11 cellular contexts compared by ENCODE assay signal in the genomic region with DNA sequence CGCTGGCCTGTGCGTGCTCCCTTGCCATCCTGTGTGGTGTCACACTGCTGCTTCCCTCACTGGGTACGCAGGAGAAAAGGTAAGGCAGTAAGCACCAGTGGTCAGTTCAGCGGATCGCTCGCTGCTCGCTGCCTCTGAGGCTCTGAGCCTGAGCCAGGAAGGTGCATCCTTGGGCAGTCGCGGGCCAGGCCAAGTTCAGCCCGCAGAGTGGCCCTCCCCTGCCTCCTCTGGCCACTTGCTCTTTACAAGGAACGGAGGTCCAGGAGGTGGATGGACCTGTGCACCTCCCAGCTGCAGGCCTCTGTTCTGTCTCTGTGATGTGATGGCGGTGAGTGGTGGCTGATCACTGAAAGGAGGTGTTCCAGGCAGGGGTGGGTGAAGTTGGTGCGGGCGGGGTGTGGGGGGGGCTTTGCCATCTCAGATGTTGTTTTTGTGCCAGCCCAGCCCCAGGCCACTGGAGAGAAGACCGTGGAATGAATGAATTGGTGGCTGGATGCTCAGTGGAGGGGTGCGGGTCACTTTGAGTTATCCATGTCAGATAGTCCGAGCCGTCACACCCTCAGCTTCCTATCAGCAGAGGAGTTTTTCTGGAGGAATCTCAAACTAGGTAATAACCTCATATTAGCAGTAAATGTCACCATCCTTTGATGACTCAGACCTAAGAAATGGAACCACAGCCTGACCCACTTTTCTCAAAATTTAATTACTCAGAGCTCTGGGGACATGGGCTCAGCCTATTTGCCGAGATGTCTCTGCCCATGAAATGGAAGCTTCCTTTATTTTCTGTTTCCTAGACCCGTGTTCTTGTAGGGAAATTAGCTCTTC. TPM values are rescaled to one million over a fixed set of nuclear protein-coding genes. Genes with fewer than 3 reads are reported as not detected.
DNase-seq lines count a peak whose midpoint lies in the region; ATAC-seq and TF ChIP-seq lines count a peak whose summit lies in the region.
"Had no signal": no experiment of that assay in that cellular context is flagged by ENCODE, and none has a peak within 500 bp of the region (broad histone marks: within the 10 kb centered on the region; RNA-seq: fewer than 3 reads in every experiment).

No MANE protein-coding gene starts in this region.

- H3K4me3 ChIP-seq in fibroblast of villous mesenchyme (ENCODE audit: low read depth, low read length) = peak overlapping the region; percentile 27
- H3K4me3 ChIP-seq in thoracic aorta = peak overlapping the region; percentile 18
- no peak overlapping the region for H3K4me3 ChIP-seq in lower leg skin (ENCODE audit: low read depth, poor library complexity, severe bottlenecking)

- intact Hi-C loops in lower leg skin (cut with DNase I; ENCODE audit: low total_unique reads) = no loop called here

- peak overlapping the region; percentile 22 for H3K27ac Mint-ChIP-seq in activated T-cell treated with anti-CD3 and anti-CD28 coated beads, Interleukin-2, amount 50 U/mL, for 24 hours
- H3K27ac Mint-ChIP-seq: activated B cell treated with CpG ODN at 0.5 μM for 24 hours; activated naive CD8-positive, alpha-beta T cell treated with anti-CD3 and anti-CD28 coated beads for 36 hours had no signal

- H3K36me3 ChIP-seq in thoracic aorta = no peaks in the 10 kb centered on the region

- H3K27me3 Mint-ChIP-seq in activated T-cell treated with anti-CD3 and anti-CD28 coated beads, Interleukin-2, amount 50 U/mL, for 24 hours = peaks cover under 1% of the 10 kb centered on the region
- H3K27me3 Mint-ChIP-seq: activated B cell treated with CpG ODN at 0.5 μM for 24 hours had no signal

- peaks cover 48 to 77% of the 10 kb centered on the region in 2 donors for H3K4me1 ChIP-seq in thoracic aorta (ENCODE audit: control insufficient read depth in 1 of 2, low read depth in 2 of 2)

- no peaks in the 10 kb centered on the region for H3K9me3 ChIP-seq in thoracic aorta

- ATAC-seq in thoracic aorta (ENCODE audit: insufficient number of reproducible peaks, low FRiP score, low read depth) (peak; percentile 68), HG02759 (IDR thresholded peaks at IDR 0.05; ENCODE audit: unreplicated experiment) (no peak)
- ATAC-seq: left lobe of liver had no signal

- no peaks in the 10 kb centered on the region for H3K27me3 ChIP-seq in thoracic aorta (replicated peaks; ENCODE audit: insufficient read depth)

- H3K4me1 Mint-ChIP-seq in activated T-cell treated with anti-CD3 and anti-CD28 coated beads, Interleukin-2, amount 50 U/mL, for 24 hours (ENCODE audit: low read depth) = peaks cover 6% of the 10 kb centered on the region
- H3K4me1 Mint-ChIP-seq: activated B cell treated with CpG ODN at 0.5 μM for 24 hours; activated naive CD8-positive, alpha-beta T cell treated with anti-CD3 and anti-CD28 coated beads for 36 hours had no signal

- no peak for TF ChIP-seq CTCF in fibroblast of villous mesenchyme (IDR thresholded peaks at IDR 0.05; ENCODE audit: insufficient read depth, low read depth, low read length)
- TF ChIP-seq CTCF in thoracic aorta (IDR thresholded peaks at IDR 0.05) = no peak
- no peak for TF ChIP-seq CTCF in lower leg skin (IDR thresholded peaks at IDR 0.05)

- no peak for TF ChIP-seq POLR2A in lower leg skin (IDR thresholded peaks at IDR 0.05)

- no peaks in the 10 kb centered on the region for H3K36me3 Mint-ChIP-seq in activated T-cell treated with anti-CD3 and anti-CD28 coated beads, Interleukin-2, amount 50 U/mL, for 24 hours (ENCODE audit: low read depth)
- H3K36me3 Mint-ChIP-seq: activated naive CD8-positive, alpha-beta T cell treated with anti-CD3 and anti-CD28 coated beads for 36 hours had no signal

- no peak overlapping the region for H3K4me3 Mint-ChIP-seq in activated T-cell treated with anti-CD3 and anti-CD28 coated beads, Interleukin-2, amount 50 U/mL, for 24 hours
- H3K4me3 Mint-ChIP-seq: activated B cell treated with CpG ODN at 0.5 μM for 24 hours; activated naive CD8-positive, alpha-beta T cell treated with anti-CD3 and anti-CD28 coated beads for 36 hours had no signal

- no peak for DNase-seq in activated T-cell treated with anti-CD3 and anti-CD28 coated beads, Interleukin-2, amount 50 U/mL, for 24 hours
- DNase-seq in activated T-cell treated with anti-CD3 and anti-CD28 coated beads for 4 hours (no peak), RKO (ENCODE audit: low spot score) (peak; percentile 45), fibroblast of villous mesenchyme (ENCODE audit: low read depth) (peak; percentile 80), thoracic aorta (ENCODE audit: low spot score) (no peak), COLO829 (ENCODE audit: low spot score) (no peak), lower leg skin (ENCODE audit: low spot score in 2 of 2) (no peak)
- DNase-seq: activated B cell treated with CpG ODN at 0.5 μM for 24 hours; activated naive CD8-positive, alpha-beta T cell treated with anti-CD3 and anti-CD28 coated beads for 36 hours had no signal

- H3K9me3 Mint-ChIP-seq in activated T-cell treated with anti-CD3 and anti-CD28 coated beads, Interleukin-2, amount 50 U/mL, for 24 hours = no peaks in the 10 kb centered on the region
- H3K9me3 Mint-ChIP-seq: activated B cell treated with CpG ODN at 0.5 μM for 24 hours; activated naive CD8-positive, alpha-beta T cell treated with anti-CD3 and anti-CD28 coated beads for 36 hours had no signal

- H3K27ac ChIP-seq in thoracic aorta = peak overlapping the region; percentile 50 to 70

- WGBS in lower leg skin, 2 donors = 76 to 81% methylated on average over 13 to 20 of the region's 20 CpGs

RNA-seq across cellular contexts. Expression of a gene that starts 7.3 kb away (rescaled TPM):
- total RNA-seq in fibroblast of villous mesenchyme (295 and 502 TPM in 2 replicates), thoracic aorta (100 to 1,000 TPM; 127 to 129 TPM), lower leg skin (10 to 100 TPM in 2 of 4 donors, 1 to 10 TPM in 2; 8.4 to 14.7 (median 11.3) TPM)

Comparison
In these comparisons a context has a peak if more than half of its experiments do, and no peak if none do; other contexts are left out.
1. DNase-seq: peak in RKO (single experiment) and fibroblast of villous mesenchyme (single experiment); none in activated T-cell treated with anti-CD3 and anti-CD28 coated beads, Interleukin-2, amount 50 U/mL, for 24 hours (single experiment), activated T-cell treated with anti-CD3 and anti-CD28 coated beads for 4 hours (single experiment), thoracic aorta (single experiment), COLO829 (single experiment) and lower leg skin (0 of 2).
2. RNA of a gene that starts 7.3 kb away (total RNA-seq): 295 to 502 TPM in fibroblast of villous mesenchyme and 127 to 129 TPM in thoracic aorta; 8.4 to 14.7 TPM in lower leg skin; every median in the first group is over 4 times any median in the second.